ENCODE assay signal across 15 cellular contexts in genomic region chr22:25059438-25059837, GRCh38.
"Had no signal": no experiment of that assay in that cellular context is flagged by ENCODE, and none has a peak within 500 bp of the region (broad histone marks: within the 10 kb centered on the region; RNA-seq: fewer than 3 reads in every experiment).

No MANE protein-coding gene starts in this region.

- ATAC-seq: activated CD8-positive, alpha-beta memory T cell treated with anti-CD3 and anti-CD28 coated beads, Interleukin-2, amount 10 ng/mL, durations not matched to agents 7 days and 5 days; esophagus mucosa; left lobe of liver had no signal

- H3K27me3 ChIP-seq: neural progenitor cell, suprapubic skin, upper lobe of left lung had no signal

- H3K27ac Mint-ChIP-seq: activated CD8-positive, alpha-beta memory T cell treated with anti-CD3 and anti-CD28 coated beads, Interleukin-2, amount 10 ng/mL, durations not matched to agents 7 days and 5 days had no signal

- H3K9me3 Mint-ChIP-seq: neural progenitor cell had no signal

- H3K4me1 ChIP-seq: parathyroid adenoma, upper lobe of left lung had no signal

- H3K27ac ChIP-seq: neural progenitor cell, parathyroid adenoma, suprapubic skin, upper lobe of left lung had no signal

- H3K4me3 ChIP-seq: neural progenitor cell, suprapubic skin, upper lobe of left lung had no signal

- DNase-seq: activated CD4-positive, CD25-positive, alpha-beta regulatory T cell; activated CD8-positive, alpha-beta memory T cell treated with anti-CD3 and anti-CD28 coated beads, Interleukin-2, amount 10 ng/mL, durations not matched to agents 7 days and 5 days; activated T-cell treated with anti-CD3 and anti-CD28 coated beads, Interleukin-2, amount 50 U/mL, for 1 hour; islet precursor cell; midbrain; retina; stimulated activated CD4-positive, alpha-beta T cell treated with anti-CD3 and anti-CD28 coated beads, Interleukin-15, amount 100 ng/mL, for 24 hours; stimulated activated CD4-positive, alpha-beta T cell treated with anti-CD3 and anti-CD28 coated beads, Interleukin-4, amount 100 ng/mL, for 1 hour; stimulated activated naive CD4-positive, alpha-beta T cell; upper lobe of left lung had no signal

- H3K4me3 Mint-ChIP-seq: activated CD8-positive, alpha-beta memory T cell treated with anti-CD3 and anti-CD28 coated beads, Interleukin-2, amount 10 ng/mL, durations not matched to agents 7 days and 5 days; neural progenitor cell had no signal

- H3K9me3 ChIP-seq: suprapubic skin, upper lobe of left lung had no signal

- H3K36me3 ChIP-seq: neural progenitor cell, suprapubic skin, upper lobe of left lung had no signal

- H3K27me3 Mint-ChIP-seq: activated CD8-positive, alpha-beta memory T cell treated with anti-CD3 and anti-CD28 coated beads, Interleukin-2, amount 10 ng/mL, durations not matched to agents 7 days and 5 days had no signal

- H3K36me3 Mint-ChIP-seq: activated CD8-positive, alpha-beta memory T cell treated with anti-CD3 and anti-CD28 coated beads, Interleukin-2, amount 10 ng/mL, durations not matched to agents 7 days and 5 days had no signal
